22 cellular contexts compared by ENCODE assay signal in the genomic region with DNA sequence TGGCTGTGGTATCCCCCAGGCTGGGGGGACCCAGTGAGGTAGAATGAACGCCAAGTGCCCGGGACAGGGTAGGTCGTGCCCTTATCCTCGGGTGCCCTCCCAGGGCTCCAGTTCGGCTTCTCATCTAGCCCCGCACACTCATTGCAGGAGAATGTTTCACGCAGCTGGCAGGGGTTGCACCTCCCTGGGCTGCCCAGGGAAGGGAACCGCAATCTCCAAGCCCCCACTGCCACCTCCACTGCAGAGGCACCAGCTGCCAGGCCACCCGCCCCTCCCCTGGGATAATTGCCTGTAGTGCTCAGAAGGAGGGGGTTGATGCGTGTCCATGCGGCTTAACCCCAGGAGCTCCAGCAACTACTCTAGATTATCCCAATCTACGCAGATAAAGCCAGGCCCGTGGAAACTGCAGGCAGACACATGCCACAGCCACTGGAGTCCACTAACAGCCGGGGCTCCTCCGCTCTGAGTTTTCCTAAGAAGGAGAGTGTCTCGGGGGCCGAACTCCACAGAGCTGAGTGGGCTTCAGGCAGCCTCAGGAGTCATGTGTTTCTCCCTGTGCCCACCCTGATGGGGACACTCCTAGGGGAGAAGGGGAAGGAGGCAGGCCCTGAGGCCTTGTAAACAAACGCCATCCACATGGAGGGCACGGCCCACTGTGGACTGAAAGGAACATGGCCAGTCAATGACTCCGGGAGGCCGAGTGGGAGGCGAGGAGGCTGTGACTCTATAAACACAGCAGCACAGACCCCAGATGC.
A peak's percentile ranks its signal among the peaks of the same experiment; 100 is the strongest.
DNase-seq lines count a peak whose midpoint lies in the region; ATAC-seq and FAIRE-seq lines count a peak whose summit lies in the region.
"Had no signal": no experiment of that assay in that cellular context is flagged by ENCODE, and none has a peak within 500 bp of the region (broad histone marks: within the 10 kb centered on the region; RNA-seq: fewer than 3 reads in every experiment).

No MANE protein-coding gene starts in this region.

- intact Hi-C loops in left ventricle myocardium superior (cut with micrococcal nuclease), result no loop called here

- no peak for FAIRE-seq in urothelium cell line (lab: Jason Lieb, UNC)

- DNase-seq in A172 (ENCODE audit: low spot score) (peak; percentile 68), D341Med (ENCODE audit: low spot score) (peak; percentile 66), NCI-H524 (lab: John Stamatoyannopoulos, UW) (peak; percentile 80 to 89), myocyte (ENCODE audit: low read depth) (peak; percentile 44), urothelium cell line (ENCODE audit: low spot score) (no peak), left ventricle myocardium superior (no peak)
- DNase-seq: activated CD8-positive, alpha-beta memory T cell treated with anti-CD3 and anti-CD28 coated beads, Interleukin-2, amount 10 ng/mL, durations not matched to agents 7 days and 5 days; activated T-cell treated with anti-CD3 and anti-CD28 coated beads, Interleukin-2, amount 50 U/mL, for 4 hours; C1 segment of cervical spinal cord; Caco-2; DND-41; effector memory CD8-positive, alpha-beta T cell; GF-D8; hypothalamus; immature natural killer cell; left colon; NCI-H187 treated with DMSO at 0.1 percent for 48 hours; NCI-H446; nephron progenitor cell; stimulated activated CD8-positive, alpha-beta memory T cell treated with anti-CD3 and anti-CD28 coated beads, Interleukin-4, amount 100 ng/mL, for 48 hours; thyroid gland had no signal

- ATAC-seq in left ventricle myocardium superior (no peak), HG03457 (IDR thresholded peaks at IDR 0.05; ENCODE audit: unreplicated experiment) (no peak)
- ATAC-seq: activated CD8-positive, alpha-beta memory T cell treated with anti-CD3 and anti-CD28 coated beads, Interleukin-2, amount 10 ng/mL, durations not matched to agents 7 days and 5 days; activated T-cell treated with anti-CD3 and anti-CD28 coated beads, Interleukin-2, amount 50 U/mL, for 4 hours; effector memory CD8-positive, alpha-beta T cell; left colon had no signal

Comparison
In these comparisons a context has a peak if more than half of its experiments do, and no peak if none do; other contexts are left out.
1. DNase-seq: peak in A172 (single experiment), D341Med (single experiment), NCI-H524 (2 of 2) and myocyte (single experiment); none in urothelium cell line (single experiment) and left ventricle myocardium superior (single experiment).